Comparison of ENCODE assay signal across 8 cellular contexts in the genomic region with DNA sequence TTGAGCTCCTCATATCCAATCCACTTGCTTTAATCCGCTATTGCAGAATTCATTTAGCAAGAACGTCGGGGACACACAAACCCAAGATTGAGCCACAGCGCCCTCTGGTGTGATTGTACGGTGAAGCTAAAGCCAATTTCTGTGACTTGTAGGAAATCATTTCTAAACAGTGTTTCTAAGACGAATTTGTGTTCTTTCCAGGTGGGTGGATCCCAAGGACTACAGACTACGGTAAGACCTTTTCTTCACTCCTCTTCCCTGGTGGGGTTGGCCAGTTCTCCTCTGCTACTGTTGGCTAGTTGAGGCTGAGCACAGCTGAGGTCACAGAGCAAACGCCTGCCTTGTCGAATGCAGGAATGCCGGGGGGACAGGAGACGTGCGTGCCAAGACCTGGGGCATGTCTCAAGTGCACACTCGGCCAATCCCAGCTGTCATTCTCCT. TPM values are rescaled to one million over a fixed set of nuclear protein-coding genes. Genes with fewer than 3 reads are reported as not detected.
DNase-seq lines count a peak whose midpoint lies in the region; ATAC-seq and TF ChIP-seq lines count a peak whose summit lies in the region.

No MANE protein-coding gene starts in this region.

- H3K27ac ChIP-seq in transverse colon: no peak overlapping the region

- no peak for TF ChIP-seq POLR2A in transverse colon (IDR thresholded peaks at IDR 0.05)
- TF ChIP-seq POLR2A in GM18505 (IDR thresholded peaks at IDR 0.05; ENCODE audit: borderline replicate concordance, extremely low read depth, insufficient read depth, insufficient read length): no peak

- H3K36me3 Mint-ChIP-seq in activated naive CD4-positive, alpha-beta T cell treated with anti-CD3 and anti-CD28 coated beads for 36 hours (ENCODE audit: low read depth): no peaks in the 10 kb centered on the region

- peaks cover 11% of the 10 kb centered on the region for H3K4me1 Mint-ChIP-seq in activated naive CD4-positive, alpha-beta T cell treated with anti-CD3 and anti-CD28 coated beads for 36 hours (ENCODE audit: low read depth)

- no peaks in the 10 kb centered on the region for H3K9me3 Mint-ChIP-seq in activated naive CD4-positive, alpha-beta T cell treated with anti-CD3 and anti-CD28 coated beads for 36 hours

- no peaks in the 10 kb centered on the region for H3K9me3 ChIP-seq in transverse colon

- no peaks in the 10 kb centered on the region for H3K36me3 ChIP-seq in transverse colon

- DNase-seq in DMS 273 treated with DMSO at 0.1 percent for 48 hours (lab: John Stamatoyannopoulos, UW) (peak; percentile 33), LHCN-M2 (ENCODE audit: low read depth) (peak; percentile 86), SHP77 (lab: John Stamatoyannopoulos, UW) (peak; percentile 40 to 59), glomerular visceral epithelial cell (ENCODE audit: extremely low spot score) (peak; percentile 76), posterior cingulate gyrus (peak; percentile 42 to 97 (median 87)), transverse colon (peak; percentile 83)
- DNase-seq in activated naive CD4-positive, alpha-beta T cell treated with anti-CD3 and anti-CD28 coated beads for 36 hours: peak; percentile 86

- TF ChIP-seq CTCF in transverse colon (IDR thresholded peaks at IDR 0.05): peak; percentile 78 to 87 (median 81)

- peaks cover 28% of the 10 kb centered on the region for H3K27me3 Mint-ChIP-seq in activated naive CD4-positive, alpha-beta T cell treated with anti-CD3 and anti-CD28 coated beads for 36 hours (ENCODE audit: low read depth)

- TF ChIP-seq EP300 in transverse colon (IDR thresholded peaks at IDR 0.05; ENCODE audit: low read depth): no peak

- peaks cover 8% of the 10 kb centered on the region for H3K27me3 ChIP-seq in transverse colon

- H3K4me3 ChIP-seq in transverse colon: peak overlapping the region in 1 of 4 donors; percentile 7

- CTCF ChIA-PET in activated naive CD4-positive, alpha-beta T cell treated with anti-CD3 and anti-CD28 coated beads for 36 hours (lab: Charles Lee): interaction anchor here (0.7 to 3.3 kb wide), 48 partner anchors 9 to 790 kb away, joined by 3 to 39 read pairs (median 4); no protein-coding TSS in a partner anchor

- H3K4me3 Mint-ChIP-seq in activated naive CD4-positive, alpha-beta T cell treated with anti-CD3 and anti-CD28 coated beads for 36 hours: no peak overlapping the region

- 20 to 31% methylated on average over 7 to 13 of the region's 13 CpGs for WGBS in transverse colon (ENCODE audit: low coverage in 1 of 2), 2 donors

- in situ Hi-C loops in transverse colon (cut with MboI; ENCODE audit: low pct_ligation_motif_present in 1 of 4, low pct_unique_long_range_greater_than_20kb in 1 of 4, low sequenced_read_pairs in 3 of 4): loop anchor here (5.0 to 25.0 kb wide), 5 partner anchors 38 to 278 kb away; no protein-coding TSS in a partner anchor

- no peak for ATAC-seq in GM18505 (IDR thresholded peaks at IDR 0.05; ENCODE audit: unreplicated experiment)

- no peak overlapping the region for H3K27ac Mint-ChIP-seq in activated naive CD4-positive, alpha-beta T cell treated with anti-CD3 and anti-CD28 coated beads for 36 hours

- H3K4me1 ChIP-seq in transverse colon: peaks cover 0 to 12% (median 2%) of the 10 kb centered on the region in 4 donors

- intact Hi-C loops in activated naive CD4-positive, alpha-beta T cell treated with anti-CD3 and anti-CD28 coated beads for 36 hours (cut with micrococcal nuclease): loop anchor here (1.0 to 5.0 kb wide), 6 partner anchors 40 to 567 kb away; no protein-coding TSS in a partner anchor
- intact Hi-C loops in posterior cingulate gyrus (cut with DNase I): loop anchor here (1.0 to 10.0 kb wide), 5 partner anchors 51 to 288 kb away; no protein-coding TSS in a partner anchor
- intact Hi-C loops in transverse colon (cut with DNase I; ENCODE audit: low total_unique reads): loop anchor here (5.0 to 10.0 kb wide), 2 partner anchors 131 to 268 kb away; no protein-coding TSS in a partner anchor

RNA-seq across cellular contexts. Expression of a gene that starts 5.2 kb away (rescaled TPM):
- 18.4 and 21.9 TPM in 2 replicates for total RNA-seq in LHCN-M2 (2014; rRNA removed)
- 2.6 TPM for polyA plus RNA-seq in LHCN-M2 (2012)
- total RNA-seq in activated naive CD4-positive, alpha-beta T cell treated with anti-CD3 and anti-CD28 coated beads for 36 hours: not detected
- total RNA-seq in transverse colon: 100 to 1,000 TPM in 1 of 4 donors, 10 to 100 TPM in 3; 42.2 to 124 (median 68.5) TPM

Comparison
In these comparisons a context has a peak if more than half of its experiments do, and no peak if none do; other contexts are left out.
1. DNase-seq: peak in every context shown above with its lines; median percentile 87 in posterior cingulate gyrus; 86 in LHCN-M2; 86 in activated naive CD4-positive, alpha-beta T cell treated with anti-CD3 and anti-CD28 coated beads for 36 hours; 83 in transverse colon; 76 in glomerular visceral epithelial cell; 50 in SHP77; 33 in DMS 273 treated with DMSO at 0.1 percent for 48 hours.
2. RNA of a gene that starts 5.2 kb away (total RNA-seq): 42.2 to 124 TPM in transverse colon and 18.4 to 21.9 TPM in LHCN-M2; not detected in activated naive CD4-positive, alpha-beta T cell treated with anti-CD3 and anti-CD28 coated beads for 36 hours; every median in the first group is over 10 times any median in the second.